8 cellular contexts compared by ENCODE assay signal in genomic region chr5:61658592-61659008, GRCh38.
DNase-seq lines count a peak whose midpoint lies in the region; ATAC-seq and TF ChIP-seq lines count a peak whose summit lies in the region.

No MANE protein-coding gene starts in this region.

- intact Hi-C loops in dorsolateral prefrontal cortex (cut with DNase I) (loop anchor here (5.0 to 10.0 kb wide), 3 partner anchors 36 to 494 kb away; partner anchors contain the start of genes SMIM15 (in 1 of the 2) and ZSWIM6 (in 1 of the 2)), lower lobe of right lung (cut with DNase I) (no loop called here)

- ATAC-seq in GM18867 (IDR thresholded peaks at IDR 0.05; ENCODE audit: unreplicated experiment), result peak; percentile 90
- ATAC-seq in HG03280 (IDR thresholded peaks at IDR 0.05; ENCODE audit: unreplicated experiment), result peak; percentile 81
- peak; percentile 92 to 94 for ATAC-seq in lower lobe of right lung

- POLR2A ChIA-PET in AG04449 (lab: Yijun Ruan, JAX), result no interaction called here

- TF ChIP-seq CTCF in AG04449 (IDR thresholded peaks at IDR 0.05; ENCODE audit: insufficient read depth, low read length, missing control alignments), result peak; percentile 97
- peak; percentile 79 to 98 (median 92) for TF ChIP-seq CTCF in dorsolateral prefrontal cortex (IDR thresholded peaks at IDR 0.05 in 54 of 56, conservative IDR thresholded peaks at IDR 0.05 in 2 of 56; ENCODE audit: low read depth in 1 of 56, partially characterized antibody in 56 of 56)
- TF ChIP-seq CTCF in lower lobe of right lung (IDR thresholded peaks at IDR 0.05), result peak; percentile 91

- H3K36me3 ChIP-seq in lower lobe of right lung, result no peaks in the 10 kb centered on the region

- H3K4me3 ChIP-seq in AG04449 (ENCODE audit: low read depth, low read length) (no peak overlapping the region), dorsolateral prefrontal cortex (peak overlapping the region in 23 of 59 donors; percentile 2 to 54 (median 32)), lower lobe of right lung (no peak overlapping the region)

- H3K27me3 ChIP-seq in dorsolateral prefrontal cortex, result no peaks in the 10 kb centered on the region
- H3K27me3 ChIP-seq in lower lobe of right lung (ENCODE audit: low read depth), result no peaks in the 10 kb centered on the region

- CTCF ChIA-PET in AG04449 (lab: Yijun Ruan, JAX), result interaction anchor here (0.5 to 4.7 kb wide), 61 partner anchors 8 to 981 kb away, joined by 3 to 63 read pairs (median 4); partner anchors contain the start of gene SMIM15

- no peaks in the 10 kb centered on the region for H3K9me3 ChIP-seq in lower lobe of right lung

- DNase-seq in AG04449 (ENCODE audit: low read depth, low spot score) (peak; percentile 12), NCI-H446 treated with DMSO at 0.1 percent for 48 hours (lab: John Stamatoyannopoulos, UW) (peak; percentile 29), dorsolateral prefrontal cortex (peak; percentile 30 to 81 (median 78)), lower lobe of right lung (peak; percentile 88)
- peak; percentile 86 for DNase-seq in activated CD4-positive, alpha-beta T cell treated with anti-CD3 and anti-CD28 coated beads, Interleukin-2, amount 50 U/mL, for 1 hour
- DNase-seq in stimulated activated CD8-positive, alpha-beta memory T cell treated with anti-CD3 and anti-CD28 coated beads, Interleukin-12 subunit alpha, Interleukin-12 subunit beta, amount 100 ng/mL, for 24 hours (ENCODE audit: extremely low read depth), result peak; percentile 59

- H3K27ac ChIP-seq in dorsolateral prefrontal cortex (peak overlapping the region in 55 of 59 donors; percentile 23 to 88 (median 72)), lower lobe of right lung (no peak overlapping the region)

- H3K4me1 ChIP-seq in lower lobe of right lung, result no peaks in the 10 kb centered on the region

Comparison
In these comparisons a context has a peak if more than half of its experiments do, and no peak if none do; other contexts are left out.
1. DNase-seq: peak in every context shown above with its lines; median percentile 88 in lower lobe of right lung; 86 in activated CD4-positive, alpha-beta T cell treated with anti-CD3 and anti-CD28 coated beads, Interleukin-2, amount 50 U/mL, for 1 hour; 78 in dorsolateral prefrontal cortex; 59 in stimulated activated CD8-positive, alpha-beta memory T cell treated with anti-CD3 and anti-CD28 coated beads, Interleukin-12 subunit alpha, Interleukin-12 subunit beta, amount 100 ng/mL, for 24 hours; 29 in NCI-H446 treated with DMSO at 0.1 percent for 48 hours; 12 in AG04449.